Comparison of ENCODE assay signal across 9 cellular contexts in the genomic region with DNA sequence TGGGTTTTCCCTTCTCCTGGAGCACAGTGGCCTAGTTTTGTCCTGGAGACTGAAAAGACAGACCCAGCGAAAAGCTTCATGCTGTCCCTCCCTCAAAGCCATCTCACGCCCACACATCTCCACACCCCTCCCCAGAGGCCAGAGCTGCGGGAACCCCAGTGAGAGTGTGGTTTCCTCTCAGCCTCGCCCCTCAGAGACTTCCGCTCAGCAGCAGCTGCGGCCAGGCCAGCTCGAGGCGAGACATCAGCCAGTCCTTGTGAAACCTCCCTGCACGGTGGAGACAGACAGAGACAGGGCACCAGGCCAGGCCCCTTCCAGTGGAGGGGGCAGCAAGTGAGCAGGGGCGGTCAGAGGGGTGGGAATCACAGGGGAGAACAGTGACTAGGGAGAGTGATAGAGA.
DNase-seq lines count a peak whose midpoint lies in the region; ATAC-seq lines count a peak whose summit lies in the region.
"Had no signal": no experiment of that assay in that cellular context is flagged by ENCODE, and none has a peak within 500 bp of the region (broad histone marks: within the 10 kb centered on the region; RNA-seq: fewer than 3 reads in every experiment).

No MANE protein-coding gene starts in this region.

- H3K4me1 ChIP-seq in CD4-positive, alpha-beta memory T cell (ENCODE audit: insufficient read depth, low read length), result peaks cover 89% of the 10 kb centered on the region
- H3K4me1 ChIP-seq in stomach smooth muscle (ENCODE audit: control insufficient read depth, insufficient read depth, low read length), result peaks cover 29% of the 10 kb centered on the region
- H3K4me1 ChIP-seq: parathyroid adenoma had no signal

- H3K4me1 Mint-ChIP-seq in CD4-positive, alpha-beta memory T cell, result peaks cover 65 to 94% (median 81%) of the 10 kb centered on the region in 4 donors
- H3K4me1 Mint-ChIP-seq in activated CD4-positive, alpha-beta T cell treated with anti-CD3 and anti-CD28 coated beads, Interleukin-2, amount 10 ng/mL, durations not matched to agents 7 days and 5 days, result peaks cover 67% of the 10 kb centered on the region
- H3K4me1 Mint-ChIP-seq in natural killer cell treated with Interleukin-12 subunit alpha and Interleukin-12 subunit beta and Interleukin-15 and Interleukin-18, amount 100 ng/mL, for 72 hours (ENCODE audit: low read depth in 2 of 2), result peaks cover 46 to 69% of the 10 kb centered on the region in 2 donors

- no peaks in the 10 kb centered on the region for H3K36me3 ChIP-seq in CD4-positive, alpha-beta memory T cell (ENCODE audit: insufficient read depth, low read length)
- H3K36me3 ChIP-seq in stomach smooth muscle (ENCODE audit: control insufficient read depth in 2 of 2, insufficient read depth in 2 of 2, low read length in 2 of 2), result no peaks in the 10 kb centered on the region

- H3K36me3 Mint-ChIP-seq in CD4-positive, alpha-beta memory T cell, result peaks cover 0 to 7% of the 10 kb centered on the region in 2 donors
- H3K36me3 Mint-ChIP-seq in activated CD4-positive, alpha-beta T cell treated with anti-CD3 and anti-CD28 coated beads, Interleukin-2, amount 10 ng/mL, durations not matched to agents 7 days and 5 days (ENCODE audit: low read depth), result peaks cover 4% of the 10 kb centered on the region
- H3K36me3 Mint-ChIP-seq in natural killer cell treated with Interleukin-12 subunit alpha and Interleukin-12 subunit beta and Interleukin-15 and Interleukin-18, amount 100 ng/mL, for 72 hours, result no peaks in the 10 kb centered on the region

- CTCF ChIA-PET in CD4-positive, alpha-beta memory T cell (lab: Charles Lee; ENCODE audit: partially characterized antibody), result interaction anchor here (1.2 to 1.7 kb wide), 3 partner anchors 77 to 110 kb away, joined by 4 to 5 read pairs (median 4); partner anchors contain the start of gene TNRC6C
- CTCF ChIA-PET in activated CD4-positive, alpha-beta T cell treated with anti-CD3 and anti-CD28 coated beads, Interleukin-2, amount 10 ng/mL, durations not matched to agents 7 days and 5 days (lab: Charles Lee), result interaction anchor here (0.8 to 2.5 kb wide), 7 partner anchors 12 to 97 kb away, joined by 3 to 16 read pairs (median 3); partner anchors contain the start of gene TNRC6C

- peak overlapping the region; percentile 96 to 100 (median 99) for H3K27ac Mint-ChIP-seq in CD4-positive, alpha-beta memory T cell
- H3K27ac Mint-ChIP-seq in activated CD4-positive, alpha-beta T cell treated with anti-CD3 and anti-CD28 coated beads, Interleukin-2, amount 10 ng/mL, durations not matched to agents 7 days and 5 days, result peak overlapping the region; percentile 98
- H3K27ac Mint-ChIP-seq in natural killer cell treated with Interleukin-12 subunit alpha and Interleukin-12 subunit beta and Interleukin-15 and Interleukin-18, amount 100 ng/mL, for 72 hours, result peak overlapping the region; percentile 81 to 92

- peak overlapping the region in 1 of 2 donors; percentile 45 for H3K9ac ChIP-seq in stomach smooth muscle (ENCODE audit: low read length in 2 of 2)
- H3K9ac ChIP-seq: parathyroid adenoma had no signal

- intact Hi-C loops in CD4-positive, alpha-beta memory T cell (cut with micrococcal nuclease), result loop anchor here (2.0 to 10.0 kb wide), 2 partner anchors 109 to 217 kb away; no protein-coding TSS in a partner anchor

- no peaks in the 10 kb centered on the region for H3K9me3 Mint-ChIP-seq in CD4-positive, alpha-beta memory T cell
- H3K9me3 Mint-ChIP-seq in activated CD4-positive, alpha-beta T cell treated with anti-CD3 and anti-CD28 coated beads, Interleukin-2, amount 10 ng/mL, durations not matched to agents 7 days and 5 days, result peaks cover 2% of the 10 kb centered on the region
- no peaks in the 10 kb centered on the region for H3K9me3 Mint-ChIP-seq in natural killer cell treated with Interleukin-12 subunit alpha and Interleukin-12 subunit beta and Interleukin-15 and Interleukin-18, amount 100 ng/mL, for 72 hours

- H3K9me3 ChIP-seq in CD4-positive, alpha-beta memory T cell (ENCODE audit: control insufficient read depth in 1 of 2, low read length in 2 of 2), result no peaks in the 10 kb centered on the region
- H3K9me3 ChIP-seq in stomach smooth muscle (ENCODE audit: control insufficient read depth in 2 of 2, low read length in 2 of 2), result no peaks in the 10 kb centered on the region

- POLR2A ChIA-PET in CD4-positive, alpha-beta memory T cell (lab: Charles Lee; ENCODE audit: partially characterized antibody), result interaction anchor here (0.5 to 5.3 kb wide), 21 partner anchors 9 to 1157 kb away, joined by 3 to 116 read pairs (median 6); partner anchors contain the start of genes TMC6, TMC8 and TNRC6C
- POLR2A ChIA-PET in activated CD4-positive, alpha-beta T cell treated with anti-CD3 and anti-CD28 coated beads, Interleukin-2, amount 10 ng/mL, durations not matched to agents 7 days and 5 days (lab: Charles Lee), result interaction anchor here (1.7 kb wide), 1 partner anchor 77 kb away, joined by 7 read pairs; the partner anchor contains the start of gene TNRC6C

- peak overlapping the region; percentile 80 to 92 (median 86) for H3K4me3 Mint-ChIP-seq in CD4-positive, alpha-beta memory T cell
- peak overlapping the region; percentile 81 for H3K4me3 Mint-ChIP-seq in activated CD4-positive, alpha-beta T cell treated with anti-CD3 and anti-CD28 coated beads, Interleukin-2, amount 10 ng/mL, durations not matched to agents 7 days and 5 days
- peak overlapping the region; percentile 85 for H3K4me3 Mint-ChIP-seq in natural killer cell treated with Interleukin-12 subunit alpha and Interleukin-12 subunit beta and Interleukin-15 and Interleukin-18, amount 100 ng/mL, for 72 hours

- peak overlapping the region; percentile 99 for H3K27ac ChIP-seq in CD4-positive, alpha-beta memory T cell (ENCODE audit: low read depth, low read length)
- H3K27ac ChIP-seq in stomach smooth muscle (ENCODE audit: low read length), result peak overlapping the region; percentile 49
- H3K27ac ChIP-seq: parathyroid adenoma had no signal

- ATAC-seq in GM21528 (IDR thresholded peaks at IDR 0.05; ENCODE audit: low FRiP score, unreplicated experiment), result peak; percentile 77
- ATAC-seq in natural killer cell treated with Interleukin-12 subunit alpha and Interleukin-12 subunit beta and Interleukin-15 and Interleukin-18, amount 100 ng/mL, for 72 hours, result peak; percentile 92 to 93

- peak overlapping the region; percentile 39 to 55 for H3K4me3 ChIP-seq in CD4-positive, alpha-beta memory T cell (ENCODE audit: low read length in 2 of 2)
- peak overlapping the region; percentile 36 for H3K4me3 ChIP-seq in Jurkat, Clone E6-1 (ENCODE audit: low read length)
- peak overlapping the region in 1 of 2 donors; percentile 15 for H3K4me3 ChIP-seq in stomach smooth muscle (ENCODE audit: low read length in 2 of 2)

- DNase-seq in CD4-positive, alpha-beta memory T cell, result peak; percentile 73 to 85 (median 75)
- DNase-seq in Jurkat, Clone E6-1 (ENCODE audit: low read depth, low spot score), result peak; percentile 86
- DNase-seq in activated CD4-positive, alpha-beta T cell treated with anti-CD3 and anti-CD28 coated beads, Interleukin-2, amount 10 ng/mL, durations not matched to agents 7 days and 5 days, result peak; percentile 86
- peak; percentile 44 for DNase-seq in effector CD8-positive, alpha-beta T cell (lab: John Stamatoyannopoulos, UW)
- DNase-seq in natural killer cell treated with Interleukin-12 subunit alpha and Interleukin-12 subunit beta and Interleukin-15 and Interleukin-18, amount 100 ng/mL, for 72 hours (ENCODE audit: low spot score), result peak; percentile 97
- DNase-seq in NCI-H2196 treated with DMSO at 0.1 percent for 48 hours (lab: John Stamatoyannopoulos, UW; ENCODE audit: unreplicated experiment), result no peak

- no peaks in the 10 kb centered on the region for H3K27me3 ChIP-seq in CD4-positive, alpha-beta memory T cell (ENCODE audit: insufficient read depth, low read length)
- H3K27me3 ChIP-seq in stomach smooth muscle (ENCODE audit: control insufficient read depth in 1 of 2, insufficient read depth in 2 of 2, low read length in 2 of 2), result peaks cover 0 to 4% of the 10 kb centered on the region in 2 donors

- no peaks in the 10 kb centered on the region for H3K27me3 Mint-ChIP-seq in CD4-positive, alpha-beta memory T cell
- H3K27me3 Mint-ChIP-seq in activated CD4-positive, alpha-beta T cell treated with anti-CD3 and anti-CD28 coated beads, Interleukin-2, amount 10 ng/mL, durations not matched to agents 7 days and 5 days, result peaks cover 15% of the 10 kb centered on the region
- peaks cover 0 to 5% of the 10 kb centered on the region in 2 donors for H3K27me3 Mint-ChIP-seq in natural killer cell treated with Interleukin-12 subunit alpha and Interleukin-12 subunit beta and Interleukin-15 and Interleukin-18, amount 100 ng/mL, for 72 hours
